11 cellular contexts compared by ENCODE assay signal in genomic region chr19:29672319-29672932, GRCh38. TPM values are rescaled to one million over a fixed set of nuclear protein-coding genes. Genes with fewer than 3 reads are reported as not detected.
DNase-seq lines count a peak whose midpoint lies in the region; ATAC-seq, FAIRE-seq and TF ChIP-seq lines count a peak whose summit lies in the region.
"Had no signal": no experiment of that assay in that cellular context is flagged by ENCODE, and none has a peak within 500 bp of the region (broad histone marks: within the 10 kb centered on the region; RNA-seq: fewer than 3 reads in every experiment).

No MANE protein-coding gene starts in this region.

- H3K27ac ChIP-seq in heart left ventricle, result peak overlapping the region; percentile 37 to 93 (median 70)
- H3K27ac ChIP-seq in mucosa of rectum (ENCODE audit: low read depth in 2 of 2, low read length in 2 of 2), result peak overlapping the region; percentile 17 to 18
- H3K27ac ChIP-seq in vagina, result peak overlapping the region; percentile 56
- H3K27ac ChIP-seq: SJSA1 had no signal

- TF ChIP-seq POLR2A in heart left ventricle (IDR thresholded peaks at IDR 0.05), result no peak
- no peak for TF ChIP-seq POLR2A in vagina (IDR thresholded peaks at IDR 0.05)

- no peaks in the 10 kb centered on the region for H3K9me3 Mint-ChIP-seq in activated T-helper 17 cell treated with anti-CD3 and anti-CD28 coated beads, Interleukin-2, amount 50 U/mL, for 72 hours
- H3K9me3 Mint-ChIP-seq: neural crest cell had no signal

- no peak for FAIRE-seq in HTR-8/SVneo (lab: Jason Lieb, UNC)

- H3K27ac Mint-ChIP-seq in activated T-helper 17 cell treated with anti-CD3 and anti-CD28 coated beads, Interleukin-2, amount 50 U/mL, for 72 hours, result peak overlapping the region; percentile 95

- intact Hi-C loops in heart left ventricle (cut with DNase I) (no loop called here), left ventricle myocardium superior (cut with micrococcal nuclease) (no loop called here), vagina (cut with DNase I) (no loop called here)

- H3K4me1 ChIP-seq in heart left ventricle, result peaks cover 10 to 96% (median 50%) of the 10 kb centered on the region in 12 donors
- H3K4me1 ChIP-seq in mucosa of rectum (ENCODE audit: control insufficient read depth in 2 of 2, insufficient read depth in 2 of 2, low read length in 2 of 2), result no peaks in the 10 kb centered on the region
- H3K4me1 ChIP-seq in vagina, result peaks cover 88% of the 10 kb centered on the region

- no peaks in the 10 kb centered on the region for H3K27me3 Mint-ChIP-seq in activated T-helper 17 cell treated with anti-CD3 and anti-CD28 coated beads, Interleukin-2, amount 50 U/mL, for 72 hours

- DNase-seq in heart left ventricle, result peak in 1 of 5 donors; percentile 20
- DNase-seq in left ventricle myocardium superior, result no peak
- no peak for DNase-seq in vagina (ENCODE audit: extremely low spot score in 2 of 2)
- no peak for DNase-seq in HTR-8/SVneo (ENCODE audit: insufficient read length, low spot score)
- DNase-seq in retina, result no peak

- H3K36me3 Mint-ChIP-seq in activated T-helper 17 cell treated with anti-CD3 and anti-CD28 coated beads, Interleukin-2, amount 50 U/mL, for 72 hours (ENCODE audit: low read depth), result peaks cover 96% of the 10 kb centered on the region

- H3K4me3 Mint-ChIP-seq in activated T-helper 17 cell treated with anti-CD3 and anti-CD28 coated beads, Interleukin-2, amount 50 U/mL, for 72 hours, result peak overlapping the region; percentile 82
- H3K4me3 Mint-ChIP-seq: neural crest cell had no signal

- no peaks in the 10 kb centered on the region for H3K9me3 ChIP-seq in heart left ventricle
- no peaks in the 10 kb centered on the region for H3K9me3 ChIP-seq in mucosa of rectum (ENCODE audit: control insufficient read depth in 2 of 2, low read length in 2 of 2)
- H3K9me3 ChIP-seq in vagina, result no peaks in the 10 kb centered on the region
- H3K9me3 ChIP-seq: SJSA1 had no signal

- peak overlapping the region in 1 of 12 donors; percentile 8 for H3K4me3 ChIP-seq in heart left ventricle
- H3K4me3 ChIP-seq in mucosa of rectum (ENCODE audit: low read length in 2 of 2), result no peak overlapping the region
- H3K4me3 ChIP-seq in vagina, result peak overlapping the region in 1 of 2 donors; percentile 2
- H3K4me3 ChIP-seq: K562, SJSA1 had no signal

- H3K36me3 ChIP-seq in heart left ventricle (peaks cover 2 to 38% (median 24%) of the 10 kb centered on the region in 9 donors), mucosa of rectum (ENCODE audit: control insufficient read depth in 2 of 2, insufficient read depth in 2 of 2, low read length in 2 of 2) (peaks cover 3 to 10% of the 10 kb centered on the region in 2 donors), vagina (peaks cover 0 to 35% of the 10 kb centered on the region in 2 donors)

- no peak overlapping the region for H3K9ac ChIP-seq in mucosa of rectum (ENCODE audit: low read depth in 1 of 2, low read length in 2 of 2)

- peaks cover 45% of the 10 kb centered on the region for H3K4me1 Mint-ChIP-seq in activated T-helper 17 cell treated with anti-CD3 and anti-CD28 coated beads, Interleukin-2, amount 50 U/mL, for 72 hours

- H3K27me3 ChIP-seq in heart left ventricle (no peaks in the 10 kb centered on the region), mucosa of rectum (ENCODE audit: control insufficient read depth in 2 of 2, insufficient read depth in 2 of 2, low read length in 2 of 2) (no peaks in the 10 kb centered on the region), vagina (no peaks in the 10 kb centered on the region)
- H3K27me3 ChIP-seq: SJSA1 had no signal

- 85 to 92% (median 91%) methylated on average over 6 to 8 of the region's 8 CpGs for WGBS in heart left ventricle, 4 donors

- no peak for ATAC-seq in heart left ventricle
- no peak for ATAC-seq in left ventricle myocardium superior
- no peak for ATAC-seq in activated T-helper 17 cell treated with anti-CD3 and anti-CD28 coated beads, Interleukin-2, amount 50 U/mL, for 72 hours (replicated peaks)
- no peak for ATAC-seq in HG03520 (IDR thresholded peaks at IDR 0.05; ENCODE audit: unreplicated experiment)

- TF ChIP-seq CTCF in heart left ventricle (IDR thresholded peaks at IDR 0.05), result no peak
- TF ChIP-seq CTCF in vagina (IDR thresholded peaks at IDR 0.05), result no peak

RNA-seq across cellular contexts. Expression of gene PLEKHF1, which starts 7.2 kb away (rescaled TPM):
- total RNA-seq in heart left ventricle (10 to 100 TPM in 8 of 9 donors, 1 to 10 TPM in 1; 7.8 to 46.1 (median 17.5) TPM), left ventricle myocardium superior (44.7 TPM), vagina (37.1 TPM)
- 10 to 100 TPM; 38.6 to 42.0 TPM for polyA plus RNA-seq in heart left ventricle
- total RNA-seq in activated T-helper 17 cell treated with anti-CD3 and anti-CD28 coated beads, Interleukin-2, amount 50 U/mL, for 72 hours, result 10 to 100 TPM; 34.4 to 40.3 TPM

RNA-seq across cellular contexts. Expression of gene C19orf12, which starts 42.6 kb away (rescaled TPM):
- total RNA-seq in heart left ventricle (10 to 100 TPM; 35.7 to 80.3 (median 49.2) TPM), left ventricle myocardium superior (57.0 TPM), vagina (14.2 TPM)
- polyA plus RNA-seq in heart left ventricle, result 10 to 100 TPM; 34.0 to 47.1 TPM
- total RNA-seq in activated T-helper 17 cell treated with anti-CD3 and anti-CD28 coated beads, Interleukin-2, amount 50 U/mL, for 72 hours, result 10 to 100 TPM; 34.5 to 39.1 TPM

Comparison
In these comparisons a context has a peak if more than half of its experiments do, and no peak if none do; other contexts are left out.
1. H3K27ac ChIP-seq: peak in every context shown above with its lines; median percentile 70 in heart left ventricle; 56 in vagina; 18 in mucosa of rectum.